In genomic region chr14:94584591-94585280, GRCh38 we compare ENCODE assay signal across 27 cellular contexts. TPM values are rescaled to one million over a fixed set of nuclear protein-coding genes. Genes with fewer than 3 reads are reported as not detected.
"Had no signal": no experiment of that assay in that cellular context is flagged by ENCODE, and none has a peak within 500 bp of the region (broad histone marks: within the 10 kb centered on the region; RNA-seq: fewer than 3 reads in every experiment).

No MANE protein-coding gene starts in this region.

- H3K36me3 ChIP-seq: esophagus muscularis mucosa, vagina had no signal

- H3K27ac ChIP-seq: esophagus muscularis mucosa, hepatocyte, vagina had no signal

- H3K27me3 ChIP-seq: esophagus muscularis mucosa, hepatocyte, vagina had no signal

- ATAC-seq: activated CD4-positive, alpha-beta T cell treated with anti-CD3 and anti-CD28 coated beads for 36 hours; stimulated activated effector memory CD8-positive, alpha-beta T cell treated with anti-CD3 and anti-CD28 coated beads, Interleukin-12 subunit alpha, Interleukin-12 subunit beta, amount 100 ng/mL, for 72 hours had no signal

- H3K79me2 ChIP-seq: hepatocyte had no signal

- FAIRE-seq: astrocyte, frontal cortex had no signal

- H3K4me2 ChIP-seq: hepatocyte had no signal

- DNase-seq: activated CD4-positive, alpha-beta T cell treated with anti-CD3 and anti-CD28 coated beads for 36 hours; activated CD4-positive, alpha-beta T cell treated with anti-CD3 and anti-CD28 coated beads, Interleukin-2, amount 50 U/mL, for 48 hours; activated CD4-positive, CD25-positive, alpha-beta regulatory T cell; activated CD8-positive, alpha-beta memory T cell treated with anti-CD3 and anti-CD28 coated beads for 24 hours; activated effector memory CD4-positive, alpha-beta T cell treated with Interleukin-2 at 50 U/mL for 16 hours; activated naive CD4-positive, alpha-beta T cell treated with Interleukin-2 at 50 U/mL for 16 hours; activated naive CD8-positive, alpha-beta T cell treated with anti-CD3 and anti-CD28 coated beads for 36 hours; amniotic stem cell; caudate nucleus; islet precursor cell; mammary epithelial cell; naive B cell; occipital lobe; right cardiac atrium; stimulated activated CD4-positive, alpha-beta T cell treated with anti-CD3 and anti-CD28 coated beads, Interleukin-4, amount 100 ng/mL, for 1 hour; T-helper 1 cell had no signal

- H3K4me3 ChIP-seq: esophagus muscularis mucosa, hepatocyte, vagina had no signal

RNA-seq across cellular contexts. Expression of gene SERPINA5, which starts 3.5 kb away (rescaled TPM):
- total RNA-seq: activated CD4-positive, alpha-beta T cell treated with anti-CD3 and anti-CD28 coated beads for 36 hours; activated naive CD8-positive, alpha-beta T cell treated with anti-CD3 and anti-CD28 coated beads for 36 hours; frontal cortex had no signal

RNA-seq across cellular contexts. Expression of gene SERPINA4, which starts 23.5 kb away (rescaled TPM):
- total RNA-seq: activated CD4-positive, alpha-beta T cell treated with anti-CD3 and anti-CD28 coated beads for 36 hours; activated naive CD8-positive, alpha-beta T cell treated with anti-CD3 and anti-CD28 coated beads for 36 hours; astrocyte; chondrocyte; esophagus muscularis mucosa; frontal cortex; mammary epithelial cell; mesothelial cell of epicardium; neural crest cell; occipital lobe; right cardiac atrium; skeletal muscle tissue; subcutaneous adipose tissue; vagina had no signal
- polyA plus RNA-seq: mammary epithelial cell, right cardiac atrium had no signal

RNA-seq across cellular contexts. Expression of gene SERPINA3, which starts 27.5 kb away (rescaled TPM):
- total RNA-seq: activated CD4-positive, alpha-beta T cell treated with anti-CD3 and anti-CD28 coated beads for 36 hours; activated naive CD8-positive, alpha-beta T cell treated with anti-CD3 and anti-CD28 coated beads for 36 hours; frontal cortex; neural crest cell; skeletal muscle tissue had no signal
